Comparison of ENCODE assay signal across 13 cellular contexts in genomic region chr10:58477122-58477521, GRCh38. TPM values are rescaled to one million over a fixed set of nuclear protein-coding genes. Genes with fewer than 3 reads are reported as not detected.
DNase-seq lines count a peak whose midpoint lies in the region; FAIRE-seq and TF ChIP-seq lines count a peak whose summit lies in the region.
"Had no signal": no experiment of that assay in that cellular context is flagged by ENCODE, and none has a peak within 500 bp of the region (broad histone marks: within the 10 kb centered on the region; RNA-seq: fewer than 3 reads in every experiment).

No MANE protein-coding gene starts in this region.

- H3K4me3 Mint-ChIP-seq in HFFc6 = peak overlapping the region; percentile 41
- H3K4me3 Mint-ChIP-seq: activated T-cell treated with anti-CD3 and anti-CD28 coated beads, Interleukin-2, amount 50 U/mL, for 24 hours had no signal

- DNase-seq in HFFc6 = peak; percentile 30
- peak; percentile 91 for DNase-seq in astrocyte of the spinal cord (ENCODE audit: low read depth, low spot score)
- peak; percentile 58 for DNase-seq in iPS-NIHi7 (ENCODE audit: extremely low spot score)
- no peak for DNase-seq in D721Med (ENCODE audit: insufficient read length, low spot score)
- DNase-seq in activated naive CD4-positive, alpha-beta T cell (lab: John Stamatoyannopoulos, UW) = no peak
- DNase-seq in stimulated activated CD4-positive, alpha-beta T cell treated with anti-CD3 and anti-CD28 coated beads, Interleukin-2, amount 100 ng/mL, for 48 hours = no peak
- DNase-seq: activated T-cell treated with anti-CD3 and anti-CD28 coated beads, Interleukin-2, amount 50 U/mL, for 24 hours; Calu3; MV-4-11; stimulated activated CD4-positive, alpha-beta T cell treated with anti-CD3 and anti-CD28 coated beads, Interleukin-1b, Interleukin-23, amount 100 ng/mL, for 48 hours; stimulated activated naive CD4-positive, alpha-beta T cell had no signal

- in situ Hi-C loops in astrocyte of the spinal cord (cut with HindIII; ENCODE audit: low sequenced_read_pairs) = no loop called here

- no peak for FAIRE-seq in D721Med (lab: Jason Lieb, UNC)
- FAIRE-seq: GM12892 had no signal

- H3K4me3 ChIP-seq in astrocyte of the spinal cord (ENCODE audit: low read depth, low read length) = no peak overlapping the region
- H3K4me3 ChIP-seq in subcutaneous abdominal adipose tissue (ENCODE audit: low read depth in 1 of 5, low read length in 5 of 5) = no peak overlapping the region

- no peaks in the 10 kb centered on the region; the same call in 1 of the 2 replicates for H3K27me3 Mint-ChIP-seq in HFFc6 (ENCODE audit: insufficient read depth)

- H3K9ac ChIP-seq in subcutaneous abdominal adipose tissue (ENCODE audit: low read length in 5 of 5) = no peak overlapping the region

- H3K27ac ChIP-seq in subcutaneous abdominal adipose tissue (ENCODE audit: low read depth, low read length) = peak overlapping the region; percentile 18

- H3K4me1 ChIP-seq in subcutaneous abdominal adipose tissue (ENCODE audit: control insufficient read depth in 5 of 5, insufficient read depth in 5 of 5, low read length in 5 of 5) = peaks cover 3 to 21% (median 11%) of the 10 kb centered on the region in 5 donors

- H3K36me3 ChIP-seq in subcutaneous abdominal adipose tissue (ENCODE audit: control insufficient read depth in 5 of 5, insufficient read depth in 5 of 5, low read length in 5 of 5) = no peaks in the 10 kb centered on the region

- no peaks in the 10 kb centered on the region for H3K9me3 ChIP-seq in subcutaneous abdominal adipose tissue (ENCODE audit: control insufficient read depth in 5 of 5, low read length in 5 of 5)

- H3K4me1 Mint-ChIP-seq in HFFc6 (ENCODE audit: low read depth) = peaks cover 47% of the 10 kb centered on the region

- peak overlapping the region; percentile 80 for H3K27ac Mint-ChIP-seq in HFFc6
- H3K27ac Mint-ChIP-seq: activated T-cell treated with anti-CD3 and anti-CD28 coated beads, Interleukin-2, amount 50 U/mL, for 24 hours had no signal

- H3K27me3 ChIP-seq in subcutaneous abdominal adipose tissue (ENCODE audit: control insufficient read depth in 5 of 5, insufficient read depth in 4 of 5, low read length in 5 of 5) = no peaks in the 10 kb centered on the region

- no peaks in the 10 kb centered on the region for H3K9me3 Mint-ChIP-seq in HFFc6
- H3K9me3 Mint-ChIP-seq: activated T-cell treated with anti-CD3 and anti-CD28 coated beads, Interleukin-2, amount 50 U/mL, for 24 hours had no signal

- H3K36me3 Mint-ChIP-seq in HFFc6 (ENCODE audit: low read depth) = no peaks in the 10 kb centered on the region

- TF ChIP-seq CTCF in HFFc6 (IDR thresholded peaks at IDR 0.05) (no peak), astrocyte of the spinal cord (IDR thresholded peaks at IDR 0.05; ENCODE audit: low read depth, low read length) (no peak), D721Med (IDR thresholded peaks at IDR 0.05; ENCODE audit: insufficient read depth, missing control alignments) (no peak)

RNA-seq across cellular contexts. Expression of gene BICC1, which starts 35.5 kb away (rescaled TPM):
- total RNA-seq in HFFc6 (2021; fragmentation: NEBNext Ultra II Directional; extraction: Animal tissue kit (Norgen Biotek cat#: 25700)) = 10 to 100 TPM; 55.6 to 67.7 (median 64.8) TPM

Comparison
In these comparisons a context has a peak if more than half of its experiments do, and no peak if none do; other contexts are left out.
1. DNase-seq: peak in HFFc6 (single experiment), astrocyte of the spinal cord (single experiment) and iPS-NIHi7 (single experiment); none in D721Med (single experiment), activated naive CD4-positive, alpha-beta T cell (0 of 4) and stimulated activated CD4-positive, alpha-beta T cell treated with anti-CD3 and anti-CD28 coated beads, Interleukin-2, amount 100 ng/mL, for 48 hours (0 of 2).